21 cellular contexts compared by ENCODE assay signal in genomic region chr20:11332376-11332775, GRCh38.
"Had no signal": no experiment of that assay in that cellular context is flagged by ENCODE, and none has a peak within 500 bp of the region (broad histone marks: within the 10 kb centered on the region; RNA-seq: fewer than 3 reads in every experiment).

No MANE protein-coding gene starts in this region.

- H3K36me3 ChIP-seq: adrenal gland, ascending aorta, cardiac muscle cell, heart left ventricle, stomach, suprapubic skin, tibial nerve had no signal

- H3K4me3 ChIP-seq: adrenal gland, ascending aorta, cardiac muscle cell, heart left ventricle, mucosa of descending colon, smooth muscle cell, stomach, suprapubic skin, tibial nerve had no signal

- H3K27me3 ChIP-seq: adrenal gland, ascending aorta, cardiac muscle cell, stomach, suprapubic skin, tibial nerve had no signal

- DNase-seq: activated CD4-positive, alpha-beta memory T cell treated with anti-CD3 and anti-CD28 coated beads, Interleukin-2, amount 10 ng/mL, durations not matched to agents 7 days and 5 days; activated CD4-positive, alpha-beta T cell treated with anti-CD3 and anti-CD28 coated beads, Interleukin-2, amount 10 ng/mL, durations not matched to agents 24 days and 14 days; activated effector memory CD4-positive, alpha-beta T cell treated with anti-CD3 and anti-CD28 coated beads, Interleukin-2, amount 50 U/mL, for 16 hours; activated naive CD4-positive, alpha-beta T cell treated with anti-CD3 and anti-CD28 coated beads, Interleukin-2, amount 50 U/mL, for 16 hours; adrenal gland; dermis blood vessel endothelial cell; effector CD8-positive, alpha-beta T cell; heart left ventricle; islet precursor cell; left colon; mesendoderm; mucosa of descending colon; nephron progenitor cell; stimulated activated CD4-positive, alpha-beta T cell treated with anti-CD3 and anti-CD28 coated beads, Interleukin-15, amount 100 ng/mL, for 24 hours; stomach; T-cell had no signal
